Comparison of ENCODE assay signal across 20 cellular contexts in genomic region chr20:33276303-33277113, GRCh38. TPM values are rescaled to one million over a fixed set of nuclear protein-coding genes. Genes with fewer than 3 reads are reported as not detected.
"Had no signal": no experiment of that assay in that cellular context is flagged by ENCODE, and none has a peak within 500 bp of the region (broad histone marks: within the 10 kb centered on the region; RNA-seq: fewer than 3 reads in every experiment).

No MANE protein-coding gene starts in this region.

- FAIRE-seq: pancreas had no signal

- ATAC-seq: activated CD8-positive, alpha-beta T cell treated with anti-CD3 and anti-CD28 coated beads, Interleukin-2, amount 10 ng/mL, durations not matched to agents 7 days and 5 days; activated T-helper 17 cell treated with anti-CD3 and anti-CD28 coated beads, Interleukin-2, amount 50 U/mL, for 72 hours; left lobe of liver had no signal

- H3K27ac ChIP-seq: transverse colon, WERI-Rb-1 had no signal

- H3K27me3 ChIP-seq: pancreas, transverse colon had no signal

- H3K36me3 ChIP-seq: pancreas, transverse colon, WERI-Rb-1 had no signal

- DNase-seq: activated CD4-positive, alpha-beta T cell treated with anti-CD3 and anti-CD28 coated beads for 4 hours; activated CD8-positive, alpha-beta T cell treated with anti-CD3 and anti-CD28 coated beads, Interleukin-2, amount 10 ng/mL, durations not matched to agents 7 days and 5 days; activated naive CD4-positive, alpha-beta T cell treated with anti-CD3 and anti-CD28 coated beads, Interleukin-2, amount 10 ng/mL, durations not matched to agents 7 days and 5 days; amniotic stem cell; dermis blood vessel endothelial cell; erythroblast; immature natural killer cell; stimulated activated CD4-positive, alpha-beta T cell treated with anti-CD3 and anti-CD28 coated beads, Interleukin-4, amount 100 ng/mL, for 4 hours; substantia nigra; T-helper 9 cell; transverse colon; WERI-Rb-1 had no signal

- H3K4me3 ChIP-seq: pancreas, transverse colon had no signal

- H3K9me3 ChIP-seq: pancreas, transverse colon had no signal

- H3K4me1 Mint-ChIP-seq: activated naive CD4-positive, alpha-beta T cell treated with anti-CD3 and anti-CD28 coated beads, Interleukin-2, amount 10 ng/mL, durations not matched to agents 7 days and 5 days; immature natural killer cell; memory B cell had no signal

- H3K36me3 Mint-ChIP-seq: activated naive CD4-positive, alpha-beta T cell treated with anti-CD3 and anti-CD28 coated beads, Interleukin-2, amount 10 ng/mL, durations not matched to agents 7 days and 5 days; brain; immature natural killer cell; memory B cell had no signal

- H3K4me1 ChIP-seq: pancreas, transverse colon had no signal

- H3K27ac Mint-ChIP-seq: activated CD8-positive, alpha-beta T cell treated with anti-CD3 and anti-CD28 coated beads, Interleukin-2, amount 10 ng/mL, durations not matched to agents 7 days and 5 days; activated naive CD4-positive, alpha-beta T cell treated with anti-CD3 and anti-CD28 coated beads, Interleukin-2, amount 10 ng/mL, durations not matched to agents 7 days and 5 days; activated T-helper 17 cell treated with anti-CD3 and anti-CD28 coated beads, Interleukin-2, amount 50 U/mL, for 72 hours; immature natural killer cell; memory B cell had no signal

- H3K9me3 Mint-ChIP-seq: activated naive CD4-positive, alpha-beta T cell treated with anti-CD3 and anti-CD28 coated beads, Interleukin-2, amount 10 ng/mL, durations not matched to agents 7 days and 5 days; activated T-helper 17 cell treated with anti-CD3 and anti-CD28 coated beads, Interleukin-2, amount 50 U/mL, for 72 hours; immature natural killer cell; memory B cell had no signal

- H3K4me3 Mint-ChIP-seq: activated CD8-positive, alpha-beta T cell treated with anti-CD3 and anti-CD28 coated beads, Interleukin-2, amount 10 ng/mL, durations not matched to agents 7 days and 5 days; activated naive CD4-positive, alpha-beta T cell treated with anti-CD3 and anti-CD28 coated beads, Interleukin-2, amount 10 ng/mL, durations not matched to agents 7 days and 5 days; activated T-helper 17 cell treated with anti-CD3 and anti-CD28 coated beads, Interleukin-2, amount 50 U/mL, for 72 hours; brain; immature natural killer cell; memory B cell had no signal

RNA-seq across cellular contexts. Expression of gene BPIFB1, which starts 6.5 kb away (rescaled TPM):
- total RNA-seq: activated CD8-positive, alpha-beta T cell treated with anti-CD3 and anti-CD28 coated beads, Interleukin-2, amount 10 ng/mL, durations not matched to agents 7 days and 5 days; activated T-helper 17 cell treated with anti-CD3 and anti-CD28 coated beads, Interleukin-2, amount 50 U/mL, for 72 hours; dermis blood vessel endothelial cell; glomerular endothelial cell; skeletal muscle tissue; transverse colon had no signal
- polyA plus RNA-seq: immature natural killer cell, neural cell had no signal

RNA-seq across cellular contexts. Expression of gene BPIFA1, which starts 40.7 kb away (rescaled TPM):
- total RNA-seq: activated CD8-positive, alpha-beta T cell treated with anti-CD3 and anti-CD28 coated beads, Interleukin-2, amount 10 ng/mL, durations not matched to agents 7 days and 5 days; activated T-helper 17 cell treated with anti-CD3 and anti-CD28 coated beads, Interleukin-2, amount 50 U/mL, for 72 hours; dermis blood vessel endothelial cell; glomerular endothelial cell; left lobe of liver; pancreas; skeletal muscle tissue; transverse colon had no signal
- polyA plus RNA-seq: immature natural killer cell, neural cell, pancreas had no signal

RNA-seq across cellular contexts. Expression of gene BPIFA3, which starts 59.4 kb away (rescaled TPM):
- total RNA-seq: activated CD8-positive, alpha-beta T cell treated with anti-CD3 and anti-CD28 coated beads, Interleukin-2, amount 10 ng/mL, durations not matched to agents 7 days and 5 days; activated T-helper 17 cell treated with anti-CD3 and anti-CD28 coated beads, Interleukin-2, amount 50 U/mL, for 72 hours; dermis blood vessel endothelial cell; glomerular endothelial cell; left lobe of liver; pancreas; skeletal muscle tissue; transverse colon had no signal
- polyA plus RNA-seq: immature natural killer cell, neural cell, pancreas had no signal
